ENCODE assay signal across 8 cellular contexts in genomic region chr6:158808918-158809678, GRCh38. TPM values are rescaled to one million over a fixed set of nuclear protein-coding genes. Genes with fewer than 3 reads are reported as not detected.
DNase-seq lines count a peak whose midpoint lies in the region; ATAC-seq lines count a peak whose summit lies in the region.

No MANE protein-coding gene starts in this region.

- H3K36me3 Mint-ChIP-seq in activated CD8-positive, alpha-beta memory T cell treated with anti-CD3 and anti-CD28 coated beads, Interleukin-2, amount 10 ng/mL, durations not matched to agents 7 days and 5 days = peaks cover 75% of the 10 kb centered on the region

- H3K9me3 Mint-ChIP-seq in activated CD8-positive, alpha-beta memory T cell treated with anti-CD3 and anti-CD28 coated beads, Interleukin-2, amount 10 ng/mL, durations not matched to agents 7 days and 5 days (ENCODE audit: low read depth) = no peaks in the 10 kb centered on the region

- peak; percentile 67 for DNase-seq in activated CD8-positive, alpha-beta memory T cell treated with anti-CD3 and anti-CD28 coated beads, Interleukin-2, amount 10 ng/mL, durations not matched to agents 7 days and 5 days
- DNase-seq in activated CD8-positive, alpha-beta memory T cell treated with anti-CD3 and anti-CD28 coated beads for 24 hours = no peak
- DNase-seq in OCI-M1 (lab: John Stamatoyannopoulos, UW) = peak; percentile 22
- peak; percentile 44 for DNase-seq in kidney glomerular epithelial cell (lab: John Stamatoyannopoulos, UW)
- DNase-seq in anterior cingulate cortex (lab: John Stamatoyannopoulos, UW) = no peak
- DNase-seq in NCI-H748 (lab: John Stamatoyannopoulos, UW; ENCODE audit: unreplicated experiment) = no peak
- DNase-seq in RKO (ENCODE audit: low spot score) = no peak

- H3K4me1 Mint-ChIP-seq in activated CD8-positive, alpha-beta memory T cell treated with anti-CD3 and anti-CD28 coated beads, Interleukin-2, amount 10 ng/mL, durations not matched to agents 7 days and 5 days = peaks cover 97% of the 10 kb centered on the region

- no peaks in the 10 kb centered on the region for H3K27me3 Mint-ChIP-seq in activated CD8-positive, alpha-beta memory T cell treated with anti-CD3 and anti-CD28 coated beads, Interleukin-2, amount 10 ng/mL, durations not matched to agents 7 days and 5 days

- H3K4me3 Mint-ChIP-seq in activated CD8-positive, alpha-beta memory T cell treated with anti-CD3 and anti-CD28 coated beads, Interleukin-2, amount 10 ng/mL, durations not matched to agents 7 days and 5 days = peak overlapping the region; percentile 3

- peak overlapping the region; percentile 69 for H3K27ac Mint-ChIP-seq in activated CD8-positive, alpha-beta memory T cell treated with anti-CD3 and anti-CD28 coated beads, Interleukin-2, amount 10 ng/mL, durations not matched to agents 7 days and 5 days

- CTCF ChIA-PET in activated CD8-positive, alpha-beta memory T cell treated with anti-CD3 and anti-CD28 coated beads, Interleukin-2, amount 10 ng/mL, durations not matched to agents 7 days and 5 days (lab: Charles Lee) = interaction anchor here (1.2 to 2.0 kb wide), 3 partner anchors 11 to 61 kb away, joined by 3 to 8 read pairs (median 5); partner anchors contain the start of gene EZR

- peak; percentile 37 for ATAC-seq in activated CD8-positive, alpha-beta memory T cell treated with anti-CD3 and anti-CD28 coated beads, Interleukin-2, amount 10 ng/mL, durations not matched to agents 7 days and 5 days
- peak; percentile 71 for ATAC-seq in HG02870 (IDR thresholded peaks at IDR 0.05; ENCODE audit: unreplicated experiment)

RNA-seq across cellular contexts. Expression of gene EZR, which starts 10.1 kb away (rescaled TPM):
- 100 to 1,000 TPM; 187 to 214 TPM for total RNA-seq in activated CD8-positive, alpha-beta memory T cell treated with anti-CD3 and anti-CD28 coated beads, Interleukin-2, amount 10 ng/mL, durations not matched to agents 7 days and 5 days

Comparison
In these comparisons a context has a peak if more than half of its experiments do, and no peak if none do; other contexts are left out.
1. DNase-seq: peak in activated CD8-positive, alpha-beta memory T cell treated with anti-CD3 and anti-CD28 coated beads, Interleukin-2, amount 10 ng/mL, durations not matched to agents 7 days and 5 days (single experiment), OCI-M1 (single experiment) and kidney glomerular epithelial cell (single experiment); none in activated CD8-positive, alpha-beta memory T cell treated with anti-CD3 and anti-CD28 coated beads for 24 hours (single experiment), anterior cingulate cortex (0 of 58), NCI-H748 (single experiment) and RKO (single experiment).